In genomic region chrX:152993933-152994332, GRCh38 we compare ENCODE assay signal across 8 cellular contexts. TPM values are rescaled to one million over a fixed set of nuclear protein-coding genes. Genes with fewer than 3 reads are reported as not detected.
"Had no signal": no experiment of that assay in that cellular context is flagged by ENCODE, and none has a peak within 500 bp of the region (broad histone marks: within the 10 kb centered on the region; RNA-seq: fewer than 3 reads in every experiment).

PNMA5 (minus strand) TSS chrX:152994116; CDS start chrX:152991598, 2,518 bp downstream.

- H3K36me3 Mint-ChIP-seq: IgD-negative memory B cell had no signal

- DNase-seq: GOT3, H9, HCEC 1CT, KG1 had no signal

- H3K9me3 Mint-ChIP-seq: IgD-negative memory B cell had no signal

- H3K4me3 Mint-ChIP-seq: H9, IgD-negative memory B cell had no signal

- FAIRE-seq: HepG2, HTR-8/SVneo had no signal

- H3K27ac Mint-ChIP-seq: H9, IgD-negative memory B cell had no signal

- ATAC-seq: HepG2 had no signal

RNA-seq across cellular contexts. Expression of gene PNMA5, which starts in this region (rescaled TPM):
- total RNA-seq: H4, H9, HepG2 had no signal
- polyA plus RNA-seq: HepG2 had no signal
